In the genomic region with DNA sequence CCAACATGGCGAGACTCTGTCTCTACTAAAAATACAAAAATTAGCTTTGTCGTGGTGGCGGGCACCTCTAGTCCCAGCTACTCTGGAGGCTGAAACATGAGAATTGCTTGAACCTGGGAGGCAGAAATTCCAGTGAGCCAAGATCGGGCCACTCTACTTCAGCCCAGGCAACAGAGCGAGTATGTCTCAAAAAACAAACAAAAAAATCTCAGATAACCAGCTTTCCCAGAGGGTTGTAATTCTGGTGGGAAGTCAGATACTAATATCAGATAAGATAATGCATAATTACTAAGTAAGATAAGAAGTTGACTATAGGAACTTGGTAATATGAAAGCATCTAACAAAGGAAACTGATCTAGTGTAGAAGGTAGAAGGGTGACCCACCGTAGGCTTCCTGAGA, we compare ENCODE assay signal across 25 cellular contexts.
DNase-seq lines count a peak whose midpoint lies in the region; ATAC-seq and TF ChIP-seq lines count a peak whose summit lies in the region.
"Had no signal": no experiment of that assay in that cellular context is flagged by ENCODE, and none has a peak within 500 bp of the region (broad histone marks: within the 10 kb centered on the region; RNA-seq: fewer than 3 reads in every experiment).

No MANE protein-coding gene starts in this region.

- no peak overlapping the region for H2BK12ac ChIP-seq in trophoblast cell (ENCODE audit: low read length)

- peaks cover 46% of the 10 kb centered on the region for H3K4me1 Mint-ChIP-seq in endothelial cell (ENCODE audit: unreplicated experiment)
- peaks cover 0 to 2% (median under 1%) of the 10 kb centered on the region in 3 donors for H3K4me1 Mint-ChIP-seq in T-cell
- H3K4me1 Mint-ChIP-seq: CD4-positive, alpha-beta memory T cell; IgD-negative memory B cell had no signal

- H3K27ac ChIP-seq in right cardiac atrium (ENCODE audit: low read length) (peak overlapping the region; percentile 55), trophoblast cell (ENCODE audit: low read depth, low read length) (no peak overlapping the region)
- H3K27ac ChIP-seq: A549, BLaER1 had no signal

- no peak overlapping the region for H4K12ac ChIP-seq in trophoblast cell (ENCODE audit: low read depth, low read length)

- H3K23ac ChIP-seq in trophoblast cell (ENCODE audit: low read length): no peak overlapping the region

- POLR2A ChIA-PET in T-cell (lab: Charles Lee): no interaction called here

- H3K27ac Mint-ChIP-seq in endothelial cell (ENCODE audit: unreplicated experiment) (peak overlapping the region; percentile 93), T-cell (no peak overlapping the region)
- H3K27ac Mint-ChIP-seq: CD4-positive, alpha-beta memory T cell; IgD-negative memory B cell had no signal

- H2BK120ac ChIP-seq in trophoblast cell (ENCODE audit: insufficient read depth, low read length, poor library complexity): no peak overlapping the region

- H2BK5ac ChIP-seq in trophoblast cell (ENCODE audit: low read depth, low read length, poor library complexity): no peak overlapping the region

- H2AK5ac ChIP-seq in trophoblast cell (ENCODE audit: low read length): no peak overlapping the region

- H3K36me3 Mint-ChIP-seq in endothelial cell (ENCODE audit: low read depth, unreplicated experiment): no peaks in the 10 kb centered on the region
- H3K36me3 Mint-ChIP-seq in T-cell: no peaks in the 10 kb centered on the region
- H3K36me3 Mint-ChIP-seq: CD4-positive, alpha-beta memory T cell; IgD-negative memory B cell had no signal

- no peak for DNase-seq in right cardiac atrium
- no peak for DNase-seq in Right ventricle myocardium inferior (ENCODE audit: missing footprints)
- DNase-seq in endothelial cell (ENCODE audit: low spot score): no peak
- peak; percentile 68 to 92 for DNase-seq in trophoblast cell
- no peak for DNase-seq in T-cell
- no peak for DNase-seq in GM20000 (ENCODE audit: low spot score)
- no peak for DNase-seq in sciatic nerve (ENCODE audit: low spot score)
- DNase-seq: Calu3; CD4-positive, alpha-beta memory T cell; DMS53; EL; H7; Kasumi-1; MG63; NCI-H1048; NCI-H1436; NCI-H1930; NCI-H345; NCI-H526; RPMI8226 had no signal

- no peak overlapping the region for H3K9ac ChIP-seq in trophoblast cell (ENCODE audit: low read length)
- H3K9ac ChIP-seq: BLaER1 had no signal

- no peaks in the 10 kb centered on the region for H3K36me3 ChIP-seq in trophoblast cell (ENCODE audit: control insufficient read depth in 1 of 2, insufficient read depth in 2 of 2, low read length in 2 of 2)
- H3K36me3 ChIP-seq: BLaER1, MG63 had no signal

- H4K91ac ChIP-seq in trophoblast cell (ENCODE audit: low read depth, low read length): no peak overlapping the region

- H3K9me3 ChIP-seq in right cardiac atrium (ENCODE audit: control insufficient read depth, low read length): no peaks in the 10 kb centered on the region
- no peaks in the 10 kb centered on the region for H3K9me3 ChIP-seq in trophoblast cell (ENCODE audit: insufficient read depth, low read depth, low read length)
- H3K9me3 ChIP-seq: A549, BLaER1 had no signal

- H3K4ac ChIP-seq in trophoblast cell (ENCODE audit: low read depth, low read length): no peak overlapping the region

- H3K9me3 Mint-ChIP-seq in endothelial cell (ENCODE audit: unreplicated experiment) (no peaks in the 10 kb centered on the region), T-cell (no peaks in the 10 kb centered on the region)
- H3K9me3 Mint-ChIP-seq: CD4-positive, alpha-beta memory T cell; IgD-negative memory B cell had no signal

- H3K79me1 ChIP-seq in trophoblast cell (ENCODE audit: low read length): no peaks in the 10 kb centered on the region

- no peak overlapping the region for H3K18ac ChIP-seq in trophoblast cell (ENCODE audit: low read length)

- H3K4me1 ChIP-seq in right cardiac atrium (ENCODE audit: control insufficient read depth, insufficient read depth, low read length): peaks cover 9% of the 10 kb centered on the region
- peaks cover 0 to 5% of the 10 kb centered on the region in 2 experiments for H3K4me1 ChIP-seq in trophoblast cell (ENCODE audit: control insufficient read depth in 1 of 2, insufficient read depth in 2 of 2, low read length in 2 of 2)

- TF ChIP-seq CTCF in endothelial cell (IDR thresholded peaks at IDR 0.05; ENCODE audit: unreplicated experiment) (no peak), GM20000 (IDR thresholded peaks at IDR 0.05; ENCODE audit: extremely low read depth, missing control alignments) (no peak)

- H3K4me3 Mint-ChIP-seq in endothelial cell (ENCODE audit: unreplicated experiment) (no peak overlapping the region), T-cell (no peak overlapping the region)
- H3K4me3 Mint-ChIP-seq: CD4-positive, alpha-beta memory T cell; IgD-negative memory B cell had no signal

- peaks cover 9% of the 10 kb centered on the region for H3K27me3 Mint-ChIP-seq in endothelial cell (ENCODE audit: unreplicated experiment)
- H3K27me3 Mint-ChIP-seq in T-cell: peaks cover 19 to 35% of the 10 kb centered on the region in 2 donors

- H3K14ac ChIP-seq in trophoblast cell (ENCODE audit: low read length): no peak overlapping the region

- intact Hi-C loops in right cardiac atrium (cut with DNase I) (loop anchor here in 2 of 4 donors (10.0 kb wide), 2 partner anchors 103 to 113 kb away; no protein-coding TSS in a partner anchor), Right ventricle myocardium inferior (cut with DNase I) (no loop called here), sciatic nerve (cut with DNase I) (no loop called here)

- H3K79me2 ChIP-seq in trophoblast cell (ENCODE audit: control insufficient read depth, insufficient read depth, low read length, poor library complexity): no peaks in the 10 kb centered on the region

- no peak for ATAC-seq in right cardiac atrium
- no peak for ATAC-seq in Right ventricle myocardium inferior
- ATAC-seq in T-cell (replicated peaks in 1 of 4): no peak
- ATAC-seq in sciatic nerve: no peak
- ATAC-seq: A549, GM12878, PC-3 had no signal

- H3K4me3 ChIP-seq in right cardiac atrium (ENCODE audit: low read length): no peak overlapping the region
- no peak overlapping the region for H3K4me3 ChIP-seq in trophoblast cell (ENCODE audit: low read depth, low read length)
- H3K4me3 ChIP-seq: A549, BLaER1, GM12878, MG63 had no signal

- H3K27me3 ChIP-seq in right cardiac atrium (ENCODE audit: control insufficient read depth, insufficient read depth): no peaks in the 10 kb centered on the region
- no peaks in the 10 kb centered on the region for H3K27me3 ChIP-seq in trophoblast cell (ENCODE audit: insufficient read depth, low read length)
- H3K27me3 ChIP-seq: BLaER1 had no signal

- no peak overlapping the region for H3K4me2 ChIP-seq in trophoblast cell (ENCODE audit: low read length)
- H3K4me2 ChIP-seq: A549, BLaER1 had no signal

- CTCF ChIA-PET in T-cell (lab: Charles Lee): interaction anchor here in 1 of 2 donors (0.6 kb wide), 1 partner anchor 19 kb away, joined by 4 read pairs; no protein-coding TSS in a partner anchor

- H4K8ac ChIP-seq in trophoblast cell (ENCODE audit: low read depth, low read length): no peak overlapping the region

- no peak overlapping the region for H2AFZ ChIP-seq in trophoblast cell (ENCODE audit: insufficient read depth, low read length, poor library complexity)

- WGBS in right cardiac atrium: 74% methylated on average over 6 of the region's 6 CpGs
- no CpG with 5 or more reads among the region's 6 CpGs for WGBS in trophoblast cell (ENCODE audit: extremely low coverage, insufficient coverage, insufficient read length)

Comparison
In these comparisons a context has a peak if more than half of its experiments do, and no peak if none do; other contexts are left out.
1. DNase-seq: peak in trophoblast cell (2 of 2); none in right cardiac atrium (0 of 3), Right ventricle myocardium inferior (single experiment), endothelial cell (single experiment), T-cell (0 of 34), GM20000 (single experiment) and sciatic nerve (single experiment).